Comparison of ENCODE assay signal across 21 cellular contexts in the genomic region with DNA sequence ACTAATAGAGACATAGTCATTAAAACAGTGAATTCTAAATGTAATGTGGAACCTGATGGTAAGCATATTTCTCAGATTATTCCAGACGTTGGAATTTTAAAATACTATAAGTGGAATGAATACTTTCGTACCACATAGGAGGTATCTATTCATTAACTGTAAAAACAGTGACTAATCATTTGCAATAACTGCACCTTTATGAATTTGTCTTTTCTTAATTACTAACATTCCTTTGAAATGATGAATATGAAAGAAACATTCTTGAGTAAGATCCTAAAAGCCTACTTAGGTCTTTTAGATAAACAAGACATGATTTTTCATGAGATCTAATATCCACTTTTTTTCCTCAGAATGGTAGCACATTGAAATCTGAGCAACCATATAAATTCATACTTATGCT.
DNase-seq lines count a peak whose midpoint lies in the region; ATAC-seq, FAIRE-seq and TF ChIP-seq lines count a peak whose summit lies in the region.
"Had no signal": no experiment of that assay in that cellular context is flagged by ENCODE, and none has a peak within 500 bp of the region (broad histone marks: within the 10 kb centered on the region; RNA-seq: fewer than 3 reads in every experiment).

No MANE protein-coding gene starts in this region.

- H3K4me1 ChIP-seq in A549 (0 out of 3 replicates have a peak, but pooled peaks cover 3% of the 10 kb centered on the region), adipocyte (ENCODE audit: control insufficient read depth, insufficient read depth, low read length) (no peaks in the 10 kb centered on the region), foreskin keratinocyte (peaks cover 21% of the 10 kb centered on the region), suprapubic skin (no peaks in the 10 kb centered on the region), sigmoid colon (peaks cover 0 to 5% (median 0%) of the 10 kb centered on the region in 4 donors)
- H3K4me1 ChIP-seq: BLaER1 had no signal

- H3K36me3 ChIP-seq in adipocyte (ENCODE audit: control insufficient read depth, insufficient read depth, low read length, severe bottlenecking) (no peaks in the 10 kb centered on the region), suprapubic skin (no peaks in the 10 kb centered on the region), sigmoid colon (no peaks in the 10 kb centered on the region)
- H3K36me3 ChIP-seq: BLaER1 had no signal

- POLR2A ChIA-PET in A549 (lab: Yijun Ruan, JAX), result no interaction called here

- no peak for ATAC-seq in A549
- peak; percentile 67 for ATAC-seq in foreskin keratinocyte

- H3K27ac ChIP-seq in A549, result no peak overlapping the region
- H3K27ac ChIP-seq in foreskin keratinocyte, result no peak overlapping the region
- no peak overlapping the region for H3K27ac ChIP-seq in suprapubic skin
- H3K27ac ChIP-seq in sigmoid colon, result no peak overlapping the region
- H3K27ac ChIP-seq: BLaER1, KMS-11 had no signal

- DNase-seq in A549 (ENCODE audit: low read depth in 1 of 2, low spot score in 1 of 2) (no peak), ELR (ENCODE audit: low read depth) (peak; percentile 57), adipocyte (ENCODE audit: low read depth) (peak; percentile 10), foreskin keratinocyte (peak; percentile 71 to 81), suprapubic skin (ENCODE audit: low spot score in 2 of 2) (no peak), mucosa of gallbladder (ENCODE audit: low spot score) (no peak), NCI-H128 (lab: John Stamatoyannopoulos, UW; ENCODE audit: unreplicated experiment) (no peak), sigmoid colon (no peak)
- DNase-seq: CD8-positive, alpha-beta memory T cell; DMS79 treated with DMSO at 0.1 percent for 48 hours; GF-D8; NCI-H1092; NCI-H1694; NCI-H510A treated with DMSO at 0.1 percent for 48 hours; Right ventricle myocardium superior had no signal

- no peak overlapping the region for H3K9ac ChIP-seq in adipocyte (ENCODE audit: low read length)
- H3K9ac ChIP-seq: BLaER1, KMS-11 had no signal

- H3K9me3 ChIP-seq in A549 (no peaks in the 10 kb centered on the region), adipocyte (ENCODE audit: control insufficient read depth, low read length) (no peaks in the 10 kb centered on the region), suprapubic skin (no peaks in the 10 kb centered on the region), sigmoid colon (no peaks in the 10 kb centered on the region)
- H3K9me3 ChIP-seq: BLaER1 had no signal

- 43% methylated on average over 2 of the region's 2 CpGs for WGBS in A549 (ENCODE audit: missing lambda C conversion rate)
- WGBS in suprapubic skin, result 49% methylated on average over 2 of the region's 2 CpGs
- WGBS in sigmoid colon, 2 donors, result 84 to 90% methylated on average over 2 of the region's 2 CpGs

- intact Hi-C loops in sigmoid colon (cut with DNase I), result no loop called here

- H3K27me3 ChIP-seq in adipocyte (replicated peaks; ENCODE audit: control insufficient read depth, insufficient read depth, low read length) (no peaks in the 10 kb centered on the region), foreskin keratinocyte (no peaks in the 10 kb centered on the region), suprapubic skin (no peaks in the 10 kb centered on the region), sigmoid colon (no peaks in the 10 kb centered on the region)
- H3K27me3 ChIP-seq: BLaER1 had no signal

- TF ChIP-seq POLR2A in A549 (IDR thresholded peaks at IDR 0.05; ENCODE audit: low read length), result no peak
- TF ChIP-seq POLR2A in suprapubic skin (IDR thresholded peaks at IDR 0.05), result no peak
- no peak for TF ChIP-seq POLR2A in sigmoid colon (IDR thresholded peaks at IDR 0.05)

- CTCF ChIA-PET in A549 (lab: Yijun Ruan, JAX), result no interaction called here

- TF ChIP-seq EP300 in A549 (IDR thresholded peaks at IDR 0.05) (no peak), suprapubic skin (IDR thresholded peaks at IDR 0.05) (no peak), sigmoid colon (IDR thresholded peaks at IDR 0.05) (no peak)

- TF ChIP-seq CTCF in A549 (IDR thresholded peaks at IDR 0.05), result no peak
- no peak for TF ChIP-seq CTCF in foreskin keratinocyte (conservative IDR thresholded peaks at IDR 0.05)
- no peak for TF ChIP-seq CTCF in suprapubic skin (IDR thresholded peaks at IDR 0.05)
- TF ChIP-seq CTCF in sigmoid colon (IDR thresholded peaks at IDR 0.05), result no peak

- H3K4me3 ChIP-seq in A549 (no peak overlapping the region), adipocyte (ENCODE audit: low read length) (no peak overlapping the region), suprapubic skin (no peak overlapping the region), sigmoid colon (no peak overlapping the region)
- H3K4me3 ChIP-seq: BLaER1 had no signal

- peak; percentile 94 for FAIRE-seq in A549 (lab: Jason Lieb, UNC)
- FAIRE-seq: D721Med, GM12891, GM18507, H1 had no signal

- H3K4me2 ChIP-seq in A549, result no peak overlapping the region
- H3K4me2 ChIP-seq: BLaER1, KMS-11 had no signal

- TF ChIP-seq RAD21 in A549 (conservative IDR thresholded peaks at IDR 0.05 in 1 of 2, IDR thresholded peaks at IDR 0.05 in 1 of 2), result no peak

TF ChIP-seq in A549, 52 proteins besides CTCF, POLR2A, EP300 and RAD21:
- TF ChIP-seq ZSCAN20 (CRISPR knock-in tag; IDR thresholded peaks at IDR 0.05) (no peak), EHF (CRISPR knock-in tag; IDR thresholded peaks at IDR 0.05) (no peak), HOXA7 (CRISPR knock-in tag; IDR thresholded peaks at IDR 0.05) (no peak), PBX3 (IDR thresholded peaks at IDR 0.05) (no peak), HOXB13 (CRISPR knock-in tag; IDR thresholded peaks at IDR 0.05; ENCODE audit: low read depth) (no peak), RNF2 (IDR thresholded peaks at IDR 0.05; ENCODE audit: borderline replicate concordance, low read depth) (no peak), FOSL2 (IDR thresholded peaks at IDR 0.05) (no peak), FOSL2 (CRISPR knock-in tag; IDR thresholded peaks at IDR 0.05) (no peak), TP53 (CRISPR knock-in tag; IDR thresholded peaks at IDR 0.05) (no peak), MAZ (IDR thresholded peaks at IDR 0.05; ENCODE audit: borderline replicate concordance, low read depth, low read length) (no peak), EHMT2 (IDR thresholded peaks at IDR 0.05; ENCODE audit: low read depth) (no peak), ZC3H11A (IDR thresholded peaks at IDR 0.05) (no peak), ATOH8 (CRISPR knock-in tag; IDR thresholded peaks at IDR 0.05; ENCODE audit: low read depth) (no peak)
- TF ChIP-seq, protein P1, sequence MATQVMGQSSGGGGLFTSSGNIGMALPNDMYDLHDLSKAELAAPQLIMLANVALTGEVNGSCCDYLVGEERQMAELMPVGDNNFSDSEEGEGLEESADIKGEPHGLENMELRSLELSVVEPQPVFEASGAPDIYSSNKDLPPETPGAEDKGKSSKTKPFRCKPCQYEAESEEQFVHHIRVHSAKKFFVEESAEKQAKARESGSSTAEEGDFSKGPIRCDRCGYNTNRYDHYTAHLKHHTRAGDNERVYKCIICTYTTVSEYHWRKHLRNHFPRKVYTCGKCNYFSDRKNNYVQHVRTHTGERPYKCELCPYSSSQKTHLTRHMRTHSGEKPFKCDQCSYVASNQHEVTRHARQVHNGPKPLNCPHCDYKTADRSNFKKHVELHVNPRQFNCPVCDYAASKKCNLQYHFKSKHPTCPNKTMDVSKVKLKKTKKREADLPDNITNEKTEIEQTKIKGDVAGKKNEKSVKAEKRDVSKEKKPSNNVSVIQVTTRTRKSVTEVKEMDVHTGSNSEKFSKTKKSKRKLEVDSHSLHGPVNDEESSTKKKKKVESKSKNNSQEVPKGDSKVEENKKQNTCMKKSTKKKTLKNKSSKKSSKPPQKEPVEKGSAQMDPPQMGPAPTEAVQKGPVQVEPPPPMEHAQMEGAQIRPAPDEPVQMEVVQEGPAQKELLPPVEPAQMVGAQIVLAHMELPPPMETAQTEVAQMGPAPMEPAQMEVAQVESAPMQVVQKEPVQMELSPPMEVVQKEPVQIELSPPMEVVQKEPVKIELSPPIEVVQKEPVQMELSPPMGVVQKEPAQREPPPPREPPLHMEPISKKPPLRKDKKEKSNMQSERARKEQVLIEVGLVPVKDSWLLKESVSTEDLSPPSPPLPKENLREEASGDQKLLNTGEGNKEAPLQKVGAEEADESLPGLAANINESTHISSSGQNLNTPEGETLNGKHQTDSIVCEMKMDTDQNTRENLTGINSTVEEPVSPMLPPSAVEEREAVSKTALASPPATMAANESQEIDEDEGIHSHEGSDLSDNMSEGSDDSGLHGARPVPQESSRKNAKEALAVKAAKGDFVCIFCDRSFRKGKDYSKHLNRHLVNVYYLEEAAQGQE (IDR thresholded peaks at IDR 0.05), result no peak
TF ChIP-seq in A549: peak in this region for 0.

Comparison
In these comparisons a context has a peak if more than half of its experiments do, and no peak if none do; other contexts are left out.
1. DNase-seq: peak in ELR (single experiment), adipocyte (single experiment) and foreskin keratinocyte (2 of 2); none in A549 (0 of 2), suprapubic skin (0 of 2), mucosa of gallbladder (single experiment), NCI-H128 (single experiment) and sigmoid colon (single experiment).